In the genomic region with DNA sequence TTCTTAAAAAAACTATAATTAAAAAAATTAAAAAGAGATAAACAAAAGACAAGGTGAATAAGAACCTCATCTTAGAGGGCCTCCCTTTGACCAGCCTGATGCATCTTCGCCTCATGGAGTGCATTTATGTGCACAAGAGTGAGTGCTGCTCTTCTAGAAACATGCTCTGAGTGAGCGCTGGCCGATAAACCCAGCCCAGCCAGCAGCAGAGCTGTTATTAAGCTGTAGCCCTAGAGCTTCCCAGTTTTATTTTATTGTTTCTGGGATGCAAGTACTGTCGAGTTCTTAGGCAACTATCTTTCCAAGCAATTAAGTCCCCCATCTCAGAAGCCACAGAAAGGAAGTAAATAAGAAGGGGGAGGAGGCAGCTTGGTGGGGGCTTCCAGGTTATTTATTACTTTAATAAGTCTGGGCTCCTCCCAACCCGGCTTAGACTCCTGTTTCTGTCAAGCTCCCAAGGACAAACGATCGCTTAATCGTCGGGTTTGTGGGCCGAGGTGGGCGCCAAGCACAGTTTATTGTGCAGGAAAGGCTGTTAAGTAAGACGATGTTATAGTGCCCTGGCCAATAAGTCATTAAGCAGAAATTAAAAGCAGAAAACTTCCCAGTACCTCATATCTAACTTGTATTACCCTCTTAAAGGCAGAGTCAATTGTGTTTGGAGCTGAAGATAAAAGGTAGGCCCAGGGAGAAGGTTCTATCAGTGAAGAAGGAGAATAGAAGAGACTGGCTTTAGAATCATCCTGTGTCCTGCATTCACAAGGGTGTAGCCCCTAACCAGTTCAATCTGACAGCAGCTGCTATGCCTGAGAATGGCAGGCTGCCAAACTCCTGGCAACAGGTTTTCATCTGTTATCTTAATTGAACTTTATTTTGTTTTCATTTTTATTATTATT, we compare ENCODE assay signal across 21 cellular contexts.
DNase-seq lines count a peak whose midpoint lies in the region; ATAC-seq and TF ChIP-seq lines count a peak whose summit lies in the region.
"Had no signal": no experiment of that assay in that cellular context is flagged by ENCODE, and none has a peak within 500 bp of the region (broad histone marks: within the 10 kb centered on the region; RNA-seq: fewer than 3 reads in every experiment).

No MANE protein-coding gene starts in this region.

- no peak for DNase-seq in GM23338 (ENCODE audit: low spot score)
- peak; percentile 20 for DNase-seq in NCI-H1694 treated with DMSO at 0.1 percent for 48 hours (lab: John Stamatoyannopoulos, UW)
- peak; percentile 31 to 52 for DNase-seq in SJCRH30
- DNase-seq in renal cortical epithelial cell (ENCODE audit: low read depth): peak; percentile 39
- DNase-seq in RKO (ENCODE audit: low spot score): no peak
- DNase-seq in midbrain (lab: John Stamatoyannopoulos, UW): no peak
- DNase-seq in pons (ENCODE audit: low spot score): no peak
- DNase-seq: activated CD4-positive, alpha-beta T cell treated with anti-CD3 and anti-CD28 coated beads, Interleukin-2, amount 50 U/mL, for 48 hours; activated T-cell treated with anti-CD3 and anti-CD28 coated beads, Interleukin-2, amount 50 U/mL, for 1 hour; AML-193; Calu3; effector memory CD8-positive, alpha-beta T cell; Karpas-422; NCI-H1436 treated with DMSO at 0.1 percent for 48 hours; NCI-H774; stimulated activated CD4-positive, alpha-beta T cell treated with anti-CD3 and anti-CD28 coated beads, Interleukin-4, amount 100 ng/mL, for 4 hours had no signal

- H3K27ac ChIP-seq in GM23338 (ENCODE audit: low read depth) (no peak overlapping the region), SJCRH30 (no peak overlapping the region)
- H3K27ac ChIP-seq: parathyroid adenoma, Peyer's patch had no signal

- no peak for TF ChIP-seq CTCF in GM23338 (conservative IDR thresholded peaks at IDR 0.05; ENCODE audit: low read depth in 2 of 2)

- H4K20me1 ChIP-seq in GM23338 (replicated peaks; ENCODE audit: insufficient read depth): no peaks in the 10 kb centered on the region

- no peak overlapping the region for H3K4me3 ChIP-seq in GM23338
- H3K4me3 ChIP-seq in SJCRH30: peak overlapping the region; percentile 28
- H3K4me3 ChIP-seq: Peyer's patch, smooth muscle cell had no signal

- peak overlapping the region; percentile 38; the same call in 1 of the 2 replicates for H2AFZ ChIP-seq in GM23338
- H2AFZ ChIP-seq: parathyroid adenoma had no signal

- H3K36me3 ChIP-seq in GM23338 (ENCODE audit: insufficient read depth) (no peaks in the 10 kb centered on the region), SJCRH30 (no peaks in the 10 kb centered on the region)
- H3K36me3 ChIP-seq: Peyer's patch had no signal

- H3K4me3 Mint-ChIP-seq in GM23338: no peak overlapping the region
- H3K4me3 Mint-ChIP-seq: activated naive CD4-positive, alpha-beta T cell treated with anti-CD3 and anti-CD28 coated beads, Interleukin-2, amount 50 U/mL, for 24 hours; effector memory CD8-positive, alpha-beta T cell had no signal

- H3K9me3 Mint-ChIP-seq in GM23338: no peaks in the 10 kb centered on the region; the same call in 1 of the 3 replicates
- H3K9me3 Mint-ChIP-seq: effector memory CD8-positive, alpha-beta T cell had no signal

- H3K4me1 ChIP-seq in GM23338 (ENCODE audit: insufficient read depth): no peaks in the 10 kb centered on the region
- no peaks in the 10 kb centered on the region for H3K4me1 ChIP-seq in SJCRH30
- H3K4me1 ChIP-seq: parathyroid adenoma had no signal

- H3K9me3 ChIP-seq in SJCRH30 (replicated peaks): no peaks in the 10 kb centered on the region
- H3K9me3 ChIP-seq: Peyer's patch had no signal

- no peak for ATAC-seq in GM23338
- ATAC-seq in HG02852 (IDR thresholded peaks at IDR 0.05; ENCODE audit: unreplicated experiment): no peak
- ATAC-seq: effector memory CD8-positive, alpha-beta T cell had no signal

- H3K27me3 ChIP-seq in GM23338 (ENCODE audit: insufficient read depth) (no peaks in the 10 kb centered on the region), SJCRH30 (no peaks in the 10 kb centered on the region)
- H3K27me3 ChIP-seq: Peyer's patch had no signal

- no peaks in the 10 kb centered on the region for H3F3A ChIP-seq in GM23338 (replicated peaks; ENCODE audit: low read depth)

- H3K9me2 ChIP-seq in GM23338 (ENCODE audit: insufficient read depth): peaks cover 8% of the 10 kb centered on the region; the same call in 1 of the 2 replicates

- H3K27ac Mint-ChIP-seq in GM23338: no peak overlapping the region
- H3K27ac Mint-ChIP-seq: activated naive CD4-positive, alpha-beta T cell treated with anti-CD3 and anti-CD28 coated beads, Interleukin-2, amount 50 U/mL, for 24 hours; effector memory CD8-positive, alpha-beta T cell had no signal

- H3K4me2 ChIP-seq in GM23338: no peak overlapping the region
- H3K4me2 ChIP-seq: smooth muscle cell had no signal

- no peaks in the 10 kb centered on the region for H3K4me1 Mint-ChIP-seq in GM23338
- H3K4me1 Mint-ChIP-seq: activated naive CD4-positive, alpha-beta T cell treated with anti-CD3 and anti-CD28 coated beads, Interleukin-2, amount 50 U/mL, for 24 hours had no signal

- H3K36me3 Mint-ChIP-seq in GM23338 (ENCODE audit: low read depth): no peaks in the 10 kb centered on the region
- H3K36me3 Mint-ChIP-seq: activated naive CD4-positive, alpha-beta T cell treated with anti-CD3 and anti-CD28 coated beads, Interleukin-2, amount 50 U/mL, for 24 hours had no signal

- H3K27me3 Mint-ChIP-seq in GM23338 (ENCODE audit: insufficient read depth, low read depth, poor library complexity): no peaks in the 10 kb centered on the region
- H3K27me3 Mint-ChIP-seq: activated naive CD4-positive, alpha-beta T cell treated with anti-CD3 and anti-CD28 coated beads, Interleukin-2, amount 50 U/mL, for 24 hours; effector memory CD8-positive, alpha-beta T cell had no signal

- no peaks in the 10 kb centered on the region for H3K79me2 ChIP-seq in GM23338 (replicated peaks; ENCODE audit: insufficient read depth)
- H3K79me2 ChIP-seq: parathyroid adenoma had no signal

TF ChIP-seq in GM23338, 12 proteins besides CTCF, POLR2A, EP300 and RAD21 (continues in another document):
- TF ChIP-seq STAT1 (IDR thresholded peaks at IDR 0.05; ENCODE audit: unreplicated experiment) (no peak), EZH2phosphoT487 (IDR thresholded peaks at IDR 0.05; ENCODE audit: unreplicated experiment) (no peak), ZNF331 (CRISPR knock-in tag; IDR thresholded peaks at IDR 0.05; ENCODE audit: low read depth) (no peak), CREB1 (CRISPR knock-in tag; IDR thresholded peaks at IDR 0.05; ENCODE audit: low read depth) (no peak), POLR2AphosphoS5 (IDR thresholded peaks at IDR 0.05; ENCODE audit: low read depth) (no peak), ZNF114 (CRISPR knock-in tag; IDR thresholded peaks at IDR 0.05) (no peak), NANOG (IDR thresholded peaks at IDR 0.05; ENCODE audit: borderline replicate concordance) (no peak), JUNB (IDR thresholded peaks at IDR 0.05; ENCODE audit: unreplicated experiment) (no peak)
- TF ChIP-seq, protein P1, sequence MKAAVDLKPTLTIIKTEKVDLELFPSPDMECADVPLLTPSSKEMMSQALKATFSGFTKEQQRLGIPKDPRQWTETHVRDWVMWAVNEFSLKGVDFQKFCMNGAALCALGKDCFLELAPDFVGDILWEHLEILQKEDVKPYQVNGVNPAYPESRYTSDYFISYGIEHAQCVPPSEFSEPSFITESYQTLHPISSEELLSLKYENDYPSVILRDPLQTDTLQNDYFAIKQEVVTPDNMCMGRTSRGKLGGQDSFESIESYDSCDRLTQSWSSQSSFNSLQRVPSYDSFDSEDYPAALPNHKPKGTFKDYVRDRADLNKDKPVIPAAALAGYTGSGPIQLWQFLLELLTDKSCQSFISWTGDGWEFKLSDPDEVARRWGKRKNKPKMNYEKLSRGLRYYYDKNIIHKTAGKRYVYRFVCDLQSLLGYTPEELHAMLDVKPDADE (IDR thresholded peaks at IDR 0.05): no peak

Comparison
In these comparisons a context has a peak if more than half of its experiments do, and no peak if none do; other contexts are left out.
1. DNase-seq: peak in NCI-H1694 treated with DMSO at 0.1 percent for 48 hours (single experiment), SJCRH30 (2 of 2) and renal cortical epithelial cell (single experiment); none in GM23338 (single experiment), RKO (single experiment), midbrain (single experiment) and pons (single experiment).